Comparison of ENCODE assay signal across 8 cellular contexts in genomic region chr20:51500311-51500710, GRCh38. TPM values are rescaled to one million over a fixed set of nuclear protein-coding genes. Genes with fewer than 3 reads are reported as not detected.
DNase-seq lines count a peak whose midpoint lies in the region; ATAC-seq and TF ChIP-seq lines count a peak whose summit lies in the region.

No MANE protein-coding gene starts in this region.

- H3K27me3 ChIP-seq in CD4-positive, alpha-beta T cell (ENCODE audit: control insufficient read depth, insufficient read depth, low read length): no peaks in the 10 kb centered on the region

- in situ Hi-C loops in KBM-7 (cut with MboI; ENCODE audit: low pct_unique_long_range_greater_than_20kb, low sequenced_read_pairs): no loop called here

- no peaks in the 10 kb centered on the region for H3K27me3 Mint-ChIP-seq in CD4-positive, alpha-beta T cell

- intact Hi-C loops in CD4-positive, alpha-beta T cell (cut with DNase I, micrococcal nuclease): loop anchor here (1.0 to 5.0 kb wide), 4 partner anchors 20 to 98 kb away; partner anchors contain the start of gene NFATC2 (in 1 of the 2)

- POLR2A ChIA-PET in CD4-positive, alpha-beta T cell (lab: Charles Lee): interaction anchor here (1.0 to 6.2 kb wide), 11 partner anchors 8 to 100 kb away, joined by 3 to 87 read pairs (median 5); partner anchors contain the start of gene NFATC2

- H3K9me3 Mint-ChIP-seq in CD4-positive, alpha-beta T cell: no peaks in the 10 kb centered on the region

- H3K9me3 ChIP-seq in CD4-positive, alpha-beta T cell (ENCODE audit: control insufficient read depth, low read length): no peaks in the 10 kb centered on the region

- no peak for TF ChIP-seq CTCF in CD4-positive, alpha-beta T cell (IDR thresholded peaks at IDR 0.05)

- H3K4me3 Mint-ChIP-seq in CD4-positive, alpha-beta T cell: peak overlapping the region; percentile 63

- H3K27ac Mint-ChIP-seq in CD4-positive, alpha-beta T cell: peak overlapping the region; percentile 97

- H3K4me1 Mint-ChIP-seq in CD4-positive, alpha-beta T cell (ENCODE audit: low read depth): peaks cover 91% of the 10 kb centered on the region

- peak; percentile 84 for ATAC-seq in CD4-positive, alpha-beta T cell (ENCODE audit: poor library complexity)
- ATAC-seq in GM21367 (IDR thresholded peaks at IDR 0.05; ENCODE audit: unreplicated experiment) (peak; percentile 52), GM21786 (IDR thresholded peaks at IDR 0.05; ENCODE audit: unreplicated experiment) (no peak)

- peak overlapping the region; percentile 39 for H3K27ac ChIP-seq in CD4-positive, alpha-beta T cell (ENCODE audit: low read depth, low read length)

- H3K36me3 Mint-ChIP-seq in CD4-positive, alpha-beta T cell (ENCODE audit: low read depth): peaks cover 33% of the 10 kb centered on the region

- peak in 9 of 10 experiments; percentile 22 to 66 (median 50) for DNase-seq in CD4-positive, alpha-beta T cell
- peak; percentile 60 for DNase-seq in KBM-7
- DNase-seq in activated T-helper 1 cell treated with Interleukin-2 at 50 U/mL for 16 hours (ENCODE audit: low read depth): peak; percentile 28
- DNase-seq in stimulated activated CD4-positive, alpha-beta T cell treated with anti-CD3 and anti-CD28 coated beads, Interleukin-4, amount 100 ng/mL, for 4 hours: peak; percentile 27 to 76
- DNase-seq in pons (ENCODE audit: low spot score): no peak
- no peak for DNase-seq in AG08395 (ENCODE audit: low spot score)

- CTCF ChIA-PET in CD4-positive, alpha-beta T cell (lab: Charles Lee): interaction anchor here (0.8 to 2.8 kb wide), 9 partner anchors 16 to 96 kb away, joined by 3 to 13 read pairs (median 5); partner anchors contain the start of gene NFATC2

RNA-seq across cellular contexts. Expression of gene NFATC2, which starts 42.2 kb away (rescaled TPM):
- total RNA-seq in CD4-positive, alpha-beta T cell: 10 to 100 TPM; 32.5 to 33.2 TPM

Comparison
In these comparisons a context has a peak if more than half of its experiments do, and no peak if none do; other contexts are left out.
1. DNase-seq: peak in CD4-positive, alpha-beta T cell (9 of 10), KBM-7 (single experiment), activated T-helper 1 cell treated with Interleukin-2 at 50 U/mL for 16 hours (single experiment) and stimulated activated CD4-positive, alpha-beta T cell treated with anti-CD3 and anti-CD28 coated beads, Interleukin-4, amount 100 ng/mL, for 4 hours (2 of 2); none in pons (single experiment) and AG08395 (single experiment).